28 cellular contexts compared by ENCODE assay signal in genomic region chr19:2226840-2227360, GRCh38. TPM values are rescaled to one million over a fixed set of nuclear protein-coding genes. Genes with fewer than 3 reads are reported as not detected.
"Had no signal": no experiment of that assay in that cellular context is flagged by ENCODE, and none has a peak within 500 bp of the region (broad histone marks: within the 10 kb centered on the region; RNA-seq: fewer than 3 reads in every experiment).

No MANE protein-coding gene starts in this region.

- H3K79me2 ChIP-seq: parathyroid adenoma had no signal

- H3K9me3 ChIP-seq: psoas muscle, thoracic aorta had no signal

- H3K27ac ChIP-seq: parathyroid adenoma, psoas muscle, thoracic aorta had no signal

- H3K4me3 ChIP-seq: psoas muscle, thoracic aorta had no signal

- H3K27me3 Mint-ChIP-seq: activated CD4-positive, alpha-beta memory T cell treated with anti-CD3 and anti-CD28 coated beads, Interleukin-2, amount 10 ng/mL, durations not matched to agents 7 days and 5 days; activated CD4-positive, alpha-beta T cell treated with anti-CD3 and anti-CD28 coated beads, Interleukin-2, amount 10 ng/mL, durations not matched to agents 7 days and 5 days; activated naive CD4-positive, alpha-beta T cell treated with anti-CD3 and anti-CD28 coated beads, Interleukin-2, amount 50 U/mL, for 24 hours; activated naive CD8-positive, alpha-beta T cell treated with anti-CD3 and anti-CD28 coated beads, Interleukin-2, amount 50 U/mL, for 24 hours; naive thymus-derived CD4-positive, alpha-beta T cell had no signal

- H3K4me3 Mint-ChIP-seq: activated CD4-positive, alpha-beta memory T cell treated with anti-CD3 and anti-CD28 coated beads, Interleukin-2, amount 10 ng/mL, durations not matched to agents 7 days and 5 days; activated CD4-positive, alpha-beta T cell treated with anti-CD3 and anti-CD28 coated beads, Interleukin-2, amount 10 ng/mL, durations not matched to agents 7 days and 5 days; activated naive CD4-positive, alpha-beta T cell treated with anti-CD3 and anti-CD28 coated beads, Interleukin-2, amount 50 U/mL, for 24 hours; activated naive CD8-positive, alpha-beta T cell treated with anti-CD3 and anti-CD28 coated beads, Interleukin-2, amount 50 U/mL, for 24 hours; mesothelial cell of epicardium; naive thymus-derived CD4-positive, alpha-beta T cell; neural crest cell; WTC11 had no signal

- H3K4me1 ChIP-seq: parathyroid adenoma had no signal

- H3K27ac Mint-ChIP-seq: activated CD4-positive, alpha-beta memory T cell treated with anti-CD3 and anti-CD28 coated beads, Interleukin-2, amount 10 ng/mL, durations not matched to agents 7 days and 5 days; activated CD4-positive, alpha-beta T cell treated with anti-CD3 and anti-CD28 coated beads, Interleukin-2, amount 10 ng/mL, durations not matched to agents 7 days and 5 days; activated naive CD4-positive, alpha-beta T cell treated with anti-CD3 and anti-CD28 coated beads, Interleukin-2, amount 50 U/mL, for 24 hours; activated naive CD8-positive, alpha-beta T cell treated with anti-CD3 and anti-CD28 coated beads, Interleukin-2, amount 50 U/mL, for 24 hours; activated T-helper 2 cell treated with anti-CD3 and anti-CD28 coated beads, Interferon-gamma antibody, Interleukin-2, Interleukin-4, amounts not matched to agents 10 μg/mL and 5 μg/mL and 100 μg/mL, durations not matched to agents 14 hours and 24 hours and 36 hours; mesothelial cell of epicardium; naive thymus-derived CD4-positive, alpha-beta T cell; WTC11 had no signal

- H3K4me1 Mint-ChIP-seq: activated naive CD4-positive, alpha-beta T cell treated with anti-CD3 and anti-CD28 coated beads, Interleukin-2, amount 50 U/mL, for 24 hours; mesothelial cell of epicardium; neural crest cell; WTC11 had no signal

- H2AFZ ChIP-seq: parathyroid adenoma had no signal

- H3K9ac ChIP-seq: parathyroid adenoma had no signal

- ATAC-seq: activated naive CD8-positive, alpha-beta T cell treated with anti-CD3 and anti-CD28 coated beads, Interleukin-2, amount 50 U/mL, for 24 hours; left cardiac atrium; left ventricle myocardium superior; psoas muscle; stimulated activated naive CD8-positive, alpha-beta T cell treated with anti-CD3 and anti-CD28 coated beads, Interleukin-15, Interleukin-2, amounts not matched to agents 100 U/mL and 50 U/mL, for 24 hours; WTC11 had no signal

- FAIRE-seq: endothelial cell of umbilical vein, keratinocyte, urothelium cell line had no signal

- DNase-seq: activated CD4-positive, alpha-beta memory T cell treated with anti-CD3 and anti-CD28 coated beads, Interleukin-2, amount 10 ng/mL, durations not matched to agents 7 days and 5 days; activated CD4-positive, alpha-beta T cell treated with anti-CD3 and anti-CD28 coated beads for 1 hour; activated CD4-positive, alpha-beta T cell treated with anti-CD3 and anti-CD28 coated beads, Interleukin-2, amount 10 ng/mL, durations not matched to agents 7 days and 5 days; activated CD8-positive, alpha-beta memory T cell treated with anti-CD3 and anti-CD28 coated beads, Interleukin-2, amount 50 U/mL, for 48 hours; activated naive CD8-positive, alpha-beta T cell treated with anti-CD3 and anti-CD28 coated beads, Interleukin-2, amount 50 U/mL, for 24 hours; activated T-cell treated with anti-CD3 and anti-CD28 coated beads, Interleukin-2, amount 50 U/mL, for 48 hours; cortex of kidney; hippocampal formation; left cardiac atrium; left ventricle myocardium superior; mammary epithelial cell; naive thymus-derived CD4-positive, alpha-beta T cell; psoas muscle; stimulated activated CD4-positive, alpha-beta T cell treated with anti-CD3 and anti-CD28 coated beads, Interleukin-15, amount 100 ng/mL, for 24 hours; stimulated activated CD4-positive, alpha-beta T cell treated with anti-CD3 and anti-CD28 coated beads, Interleukin-2, amount 100 ng/mL, for 24 hours; stimulated activated naive CD8-positive, alpha-beta T cell treated with anti-CD3 and anti-CD28 coated beads, Interleukin-15, Interleukin-2, amounts not matched to agents 100 U/mL and 50 U/mL, for 24 hours; trophoblast cell had no signal

- H3K9me3 Mint-ChIP-seq: activated CD4-positive, alpha-beta memory T cell treated with anti-CD3 and anti-CD28 coated beads, Interleukin-2, amount 10 ng/mL, durations not matched to agents 7 days and 5 days; activated CD4-positive, alpha-beta T cell treated with anti-CD3 and anti-CD28 coated beads, Interleukin-2, amount 10 ng/mL, durations not matched to agents 7 days and 5 days; activated naive CD4-positive, alpha-beta T cell treated with anti-CD3 and anti-CD28 coated beads, Interleukin-2, amount 50 U/mL, for 24 hours; activated naive CD8-positive, alpha-beta T cell treated with anti-CD3 and anti-CD28 coated beads, Interleukin-2, amount 50 U/mL, for 24 hours; activated T-helper 2 cell treated with anti-CD3 and anti-CD28 coated beads, Interferon-gamma antibody, Interleukin-2, Interleukin-4, amounts not matched to agents 10 μg/mL and 5 μg/mL and 100 μg/mL, durations not matched to agents 14 hours and 24 hours and 36 hours; mesothelial cell of epicardium; naive thymus-derived CD4-positive, alpha-beta T cell; neural crest cell; WTC11 had no signal

RNA-seq across cellular contexts. Expression of gene AMH, which starts 22.2 kb away (rescaled TPM):
- polyA plus RNA-seq: naive thymus-derived CD4-positive, alpha-beta T cell had no signal

RNA-seq across cellular contexts. Expression of gene JSRP1, which starts 29.3 kb away (rescaled TPM):
- total RNA-seq: endothelial cell of umbilical vein, fibroblast of lung, left ventricle myocardium superior, thoracic aorta had no signal
- polyA plus RNA-seq: endothelial cell of umbilical vein, fibroblast of lung, keratinocyte, mammary epithelial cell had no signal

RNA-seq across cellular contexts. Expression of gene PEAK3, which starts 55.1 kb away (rescaled TPM):
- total RNA-seq: endothelial cell of umbilical vein, fibroblast of lung, mammary epithelial cell, mesothelial cell of epicardium, neural crest cell, WTC11 had no signal
- polyA plus RNA-seq: fibroblast of lung, keratinocyte, mammary epithelial cell had no signal
